Comparison of ENCODE assay signal across 17 cellular contexts in the genomic region with DNA sequence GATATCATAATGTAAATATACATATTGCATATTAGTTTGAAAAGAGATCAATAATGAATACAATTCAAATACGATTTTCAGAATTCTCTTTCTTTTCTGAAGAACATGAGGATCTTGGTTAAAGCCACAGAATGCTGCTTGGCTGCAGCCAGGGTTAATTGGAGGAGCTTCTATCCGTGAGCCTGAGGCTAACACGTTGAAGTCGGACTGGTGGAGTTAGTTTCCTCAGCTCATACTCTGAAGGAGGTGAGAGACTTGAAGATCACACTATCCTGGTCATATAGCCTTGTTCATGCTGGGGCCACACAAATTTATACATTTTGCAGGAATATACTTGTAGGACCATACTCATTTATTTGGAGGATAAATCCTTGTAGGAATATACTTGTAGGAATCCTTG.
DNase-seq lines count a peak whose midpoint lies in the region; ATAC-seq, FAIRE-seq and TF ChIP-seq lines count a peak whose summit lies in the region.
"Had no signal": no experiment of that assay in that cellular context is flagged by ENCODE, and none has a peak within 500 bp of the region (broad histone marks: within the 10 kb centered on the region; RNA-seq: fewer than 3 reads in every experiment).

No MANE protein-coding gene starts in this region.

- H3K27ac ChIP-seq in K562 (ENCODE audit: extremely low read depth, low read depth, low read length) (no peak overlapping the region), mesendoderm (ENCODE audit: low read depth, low read length) (no peak overlapping the region)
- H3K27ac ChIP-seq: C4-2B had no signal

- DNase-seq in ELF-1 (ENCODE audit: low read depth, low spot score): peak; percentile 4
- DNase-seq in OCI-M1 (lab: John Stamatoyannopoulos, UW): peak; percentile 31
- no peak for DNase-seq in K562 (ENCODE audit: extremely low read depth in 1 of 4, low spot score in 3 of 4)
- DNase-seq in mesendoderm: peak; percentile 5
- DNase-seq in activated CD4-positive, alpha-beta T cell treated with anti-CD3 and anti-CD28 coated beads, Interleukin-2, amount 50 U/mL, for 4 hours: no peak
- no peak for DNase-seq in NCI-H2081 treated with DMSO at 0.1 percent for 48 hours (lab: John Stamatoyannopoulos, UW)
- DNase-seq in GM19239 (ENCODE audit: insufficient read length, low spot score): no peak
- DNase-seq: BE2C; CD4-positive, alpha-beta memory T cell; COR-L47; DMS153; DMS79 treated with DMSO at 0.1 percent for 48 hours; EL; GDM1; HCEC 1CT had no signal

- no peak overlapping the region for H2BK120ac ChIP-seq in mesendoderm (ENCODE audit: low read depth, low read length)

- no peak overlapping the region for H2AK5ac ChIP-seq in mesendoderm (ENCODE audit: low read length)

- H3K36me3 ChIP-seq in K562 (ENCODE audit: control insufficient read depth, insufficient read depth, low read length) (no peaks in the 10 kb centered on the region), mesendoderm (ENCODE audit: control insufficient read depth, insufficient read depth, low read length) (no peaks in the 10 kb centered on the region)
- H3K36me3 ChIP-seq: BE2C had no signal

- H3K27me3 ChIP-seq in K562 (ENCODE audit: control insufficient read depth in 2 of 2, insufficient read depth in 2 of 2, low read length in 2 of 2) (no peaks in the 10 kb centered on the region), mesendoderm (ENCODE audit: insufficient read depth, low read length, poor library complexity) (no peaks in the 10 kb centered on the region)
- H3K27me3 ChIP-seq: BE2C had no signal

- H3K4ac ChIP-seq in mesendoderm (ENCODE audit: low read depth, low read length): no peak overlapping the region

- no peak for TF ChIP-seq CTCF in K562 (IDR thresholded peaks at IDR 0.05 in 2 of 3, conservative IDR thresholded peaks at IDR 0.05 in 1 of 3; ENCODE audit: insufficient read depth in 2 of 3, low read depth in 1 of 3, low read length in 3 of 3)

- BruUV-seq in K562 (replicated peaks; lab: Mats Ljungman, UMichigan): no TSS peak

- no peaks in the 10 kb centered on the region; a peak in 3 of 5 replicates for H3K4me1 ChIP-seq in K562 (replicated peaks in 1 of 2; ENCODE audit: control insufficient read depth in 2 of 2, insufficient read depth in 2 of 2, low read length in 2 of 2)
- no peaks in the 10 kb centered on the region for H3K4me1 ChIP-seq in mesendoderm (ENCODE audit: control insufficient read depth, low read depth, low read length)

- no peak overlapping the region for H3K9ac ChIP-seq in K562 (ENCODE audit: insufficient read depth in 1 of 2, low read depth in 2 of 2, low read length in 2 of 2)
- no peak overlapping the region for H3K9ac ChIP-seq in mesendoderm (ENCODE audit: low read length)

- TF ChIP-seq POLR2A in K562 (conservative IDR thresholded peaks at IDR 0.05): no peak

- no peak overlapping the region for H2BK15ac ChIP-seq in mesendoderm (replicated peaks; ENCODE audit: low read depth)

- TF ChIP-seq EP300 in K562 (IDR thresholded peaks at IDR 0.05; ENCODE audit: low read length): no peak

- H3K79me2 ChIP-seq in K562 (ENCODE audit: control insufficient read depth, insufficient read depth, low read length): no peaks in the 10 kb centered on the region
- H3K79me2 ChIP-seq in mesendoderm (ENCODE audit: control insufficient read depth, insufficient read depth, low read length): no peaks in the 10 kb centered on the region

- H3K23ac ChIP-seq in mesendoderm (ENCODE audit: low read length): no peak overlapping the region

- no peak for FAIRE-seq in K562 (lab: Jason Lieb, UNC)
- no peak for FAIRE-seq in GM19239 (lab: Jason Lieb, UNC)
- FAIRE-seq: GM12892 had no signal

- H3K4me3 ChIP-seq in K562: no peak overlapping the region
- no peak overlapping the region for H3K4me3 ChIP-seq in mesendoderm (ENCODE audit: low read length)

- H3K18ac ChIP-seq in mesendoderm (ENCODE audit: low read length): no peak overlapping the region

- no peaks in the 10 kb centered on the region for H3K79me1 ChIP-seq in mesendoderm (ENCODE audit: low read length)

- H2BK5ac ChIP-seq in mesendoderm (ENCODE audit: low read length): no peak overlapping the region

- no peak overlapping the region for H4K5ac ChIP-seq in mesendoderm (ENCODE audit: low read length)

- peak; percentile 76 for ATAC-seq in K562

- H3K9me1 ChIP-seq in K562 (ENCODE audit: control insufficient read depth, insufficient read depth, low read length): no peaks in the 10 kb centered on the region

- H4K8ac ChIP-seq in mesendoderm (ENCODE audit: low read depth, low read length): no peak overlapping the region

- H3K9me3 ChIP-seq in K562 (replicated peaks; ENCODE audit: control insufficient read depth, insufficient read depth, low read depth, low read length): no peaks in the 10 kb centered on the region
- H3K9me3 ChIP-seq: BE2C had no signal

- intact Hi-C loops in K562 (cut with micrococcal nuclease): no loop called here

- WGBS in K562 (ENCODE audit: insufficient coverage, low coverage, missing lambda C conversion rate): 6% methylated on average over 4 of the region's 4 CpGs
- WGBS in mesendoderm (ENCODE audit: extremely low coverage, insufficient coverage, low lambda C conversion rate): no CpG with 5 or more reads among the region's 4 CpGs

- CTCF ChIA-PET in K562 (lab: Yijun Ruan, JAX; ENCODE audit: low intra/inter-chr PET ratio): no interaction called here

- in situ Hi-C loops in K562 (cut with MboI): no loop called here

- H3K4me2 ChIP-seq in K562 (ENCODE audit: insufficient read depth, low read length) (no peak overlapping the region), mesendoderm (ENCODE audit: low read length) (no peak overlapping the region)

- TF ChIP-seq RAD21 in K562 (CRISPR knock-in tag; conservative IDR thresholded peaks at IDR 0.05 in 1 of 2, IDR thresholded peaks at IDR 0.05 in 1 of 2): no peak

- H2AFZ ChIP-seq in K562 (ENCODE audit: low read depth, low read length): peak overlapping the region; percentile 17; the same call in 1 of the 2 replicates

- POLR2A ChIA-PET in K562 (lab: Yijun Ruan, JAX): interaction anchor here (0.8 kb wide), 1 partner anchor 17 kb away, joined by 3 read pairs; no protein-coding TSS in a partner anchor

- no peaks in the 10 kb centered on the region for H4K20me1 ChIP-seq in K562 (replicated peaks; ENCODE audit: control insufficient read depth, insufficient read depth, low read length)

- no peak overlapping the region for H3K56ac ChIP-seq in mesendoderm (ENCODE audit: low read length)

TF ChIP-seq in K562, 482 proteins besides CTCF, POLR2A, EP300 and RAD21:
- TF ChIP-seq, protein P1, sequence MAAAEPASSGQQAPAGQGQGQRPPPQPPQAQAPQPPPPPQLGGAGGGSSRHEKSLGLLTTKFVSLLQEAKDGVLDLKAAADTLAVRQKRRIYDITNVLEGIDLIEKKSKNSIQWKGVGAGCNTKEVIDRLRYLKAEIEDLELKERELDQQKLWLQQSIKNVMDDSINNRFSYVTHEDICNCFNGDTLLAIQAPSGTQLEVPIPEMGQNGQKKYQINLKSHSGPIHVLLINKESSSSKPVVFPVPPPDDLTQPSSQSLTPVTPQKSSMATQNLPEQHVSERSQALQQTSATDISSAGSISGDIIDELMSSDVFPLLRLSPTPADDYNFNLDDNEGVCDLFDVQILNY (CRISPR knock-in tag; IDR thresholded peaks at IDR 0.05): no peak
- no peak for TF ChIP-seq FOXK2 (conservative IDR thresholded peaks at IDR 0.05 in 1 of 2, IDR thresholded peaks at IDR 0.05 in 1 of 2; ENCODE audit: low read depth in 2 of 2)
- TF ChIP-seq PURB (CRISPR knock-in tag; IDR thresholded peaks at IDR 0.05; ENCODE audit: low read depth): no peak
- no peak for TF ChIP-seq PHF21A (IDR thresholded peaks at IDR 0.05; ENCODE audit: borderline replicate concordance, low read depth)
- TF ChIP-seq PYGO2 (tag; IDR thresholded peaks at IDR 0.05): no peak
- TF ChIP-seq SMARCB1 (IDR thresholded peaks at IDR 0.05; ENCODE audit: insufficient read length, low read depth): no peak
- TF ChIP-seq, protein P2, sequence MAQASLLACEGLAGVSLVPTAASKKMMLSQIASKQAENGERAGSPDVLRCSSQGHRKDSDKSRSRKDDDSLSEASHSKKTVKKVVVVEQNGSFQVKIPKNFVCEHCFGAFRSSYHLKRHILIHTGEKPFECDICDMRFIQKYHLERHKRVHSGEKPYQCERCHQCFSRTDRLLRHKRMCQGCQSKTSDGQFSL (CRISPR knock-in tag; IDR thresholded peaks at IDR 0.05): no peak
- TF ChIP-seq, protein P2 (tag; IDR thresholded peaks at IDR 0.05): no peak
- no peak for TF ChIP-seq ZNF12 (CRISPR knock-in tag; IDR thresholded peaks at IDR 0.05)
- TF ChIP-seq, protein P3, sequence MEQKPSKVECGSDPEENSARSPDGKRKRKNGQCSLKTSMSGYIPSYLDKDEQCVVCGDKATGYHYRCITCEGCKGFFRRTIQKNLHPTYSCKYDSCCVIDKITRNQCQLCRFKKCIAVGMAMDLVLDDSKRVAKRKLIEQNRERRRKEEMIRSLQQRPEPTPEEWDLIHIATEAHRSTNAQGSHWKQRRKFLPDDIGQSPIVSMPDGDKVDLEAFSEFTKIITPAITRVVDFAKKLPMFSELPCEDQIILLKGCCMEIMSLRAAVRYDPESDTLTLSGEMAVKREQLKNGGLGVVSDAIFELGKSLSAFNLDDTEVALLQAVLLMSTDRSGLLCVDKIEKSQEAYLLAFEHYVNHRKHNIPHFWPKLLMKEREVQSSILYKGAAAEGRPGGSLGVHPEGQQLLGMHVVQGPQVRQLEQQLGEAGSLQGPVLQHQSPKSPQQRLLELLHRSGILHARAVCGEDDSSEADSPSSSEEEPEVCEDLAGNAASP (IDR thresholded peaks at IDR 0.05): no peak
- no peak for TF ChIP-seq DDX20 (tag; IDR thresholded peaks at IDR 0.05; ENCODE audit: low read depth)
- no peak for TF ChIP-seq CXXC5 (CRISPR knock-in tag; IDR thresholded peaks at IDR 0.05)
- no peak for TF ChIP-seq ZNF408 (CRISPR knock-in tag; IDR thresholded peaks at IDR 0.05; ENCODE audit: low read depth)
- no peak for TF ChIP-seq KLF13 (tag; IDR thresholded peaks at IDR 0.05; ENCODE audit: borderline replicate concordance, low read depth)
- TF ChIP-seq, protein P4, sequence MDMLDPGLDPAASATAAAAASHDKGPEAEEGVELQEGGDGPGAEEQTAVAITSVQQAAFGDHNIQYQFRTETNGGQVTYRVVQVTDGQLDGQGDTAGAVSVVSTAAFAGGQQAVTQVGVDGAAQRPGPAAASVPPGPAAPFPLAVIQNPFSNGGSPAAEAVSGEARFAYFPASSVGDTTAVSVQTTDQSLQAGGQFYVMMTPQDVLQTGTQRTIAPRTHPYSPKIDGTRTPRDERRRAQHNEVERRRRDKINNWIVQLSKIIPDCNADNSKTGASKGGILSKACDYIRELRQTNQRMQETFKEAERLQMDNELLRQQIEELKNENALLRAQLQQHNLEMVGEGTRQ (CRISPR knock-in tag; IDR thresholded peaks at IDR 0.05): no peak

Comparison
In these comparisons a context has a peak if more than half of its experiments do, and no peak if none do; other contexts are left out.
1. DNase-seq: peak in ELF-1 (single experiment), OCI-M1 (single experiment) and mesendoderm (single experiment); none in K562 (0 of 4), activated CD4-positive, alpha-beta T cell treated with anti-CD3 and anti-CD28 coated beads, Interleukin-2, amount 50 U/mL, for 4 hours (0 of 2), NCI-H2081 treated with DMSO at 0.1 percent for 48 hours (single experiment) and GM19239 (single experiment).